3 cellular contexts compared by ENCODE assay signal in the genomic region with DNA sequence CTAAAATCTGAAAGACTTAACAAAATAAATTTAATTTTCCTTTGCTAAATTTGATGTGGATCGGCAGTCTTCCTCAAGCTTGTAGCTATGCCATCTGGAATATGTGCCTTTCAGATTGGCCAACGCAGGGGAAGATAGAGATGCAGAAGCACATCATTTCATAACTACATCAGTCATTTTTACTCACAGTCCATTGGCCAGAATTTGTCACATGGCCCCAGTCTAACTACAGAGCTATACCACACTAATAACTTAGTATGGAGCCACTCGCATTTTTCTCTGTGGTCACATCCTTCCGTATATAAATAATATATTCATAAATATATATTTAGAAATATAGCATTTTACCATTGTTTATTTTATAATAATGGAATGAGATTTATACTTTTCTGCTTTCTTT.
"Had no signal": no experiment of that assay in that cellular context is flagged by ENCODE, and none has a peak within 500 bp of the region (broad histone marks: within the 10 kb centered on the region; RNA-seq: fewer than 3 reads in every experiment).

No MANE protein-coding gene starts in this region.

- DNase-seq: GDM1, GF-D8 had no signal

- ATAC-seq: GM12878 had no signal

- H3K4me3 ChIP-seq: GM12878 had no signal
